ENCODE assay signal across 19 cellular contexts in the genomic region with DNA sequence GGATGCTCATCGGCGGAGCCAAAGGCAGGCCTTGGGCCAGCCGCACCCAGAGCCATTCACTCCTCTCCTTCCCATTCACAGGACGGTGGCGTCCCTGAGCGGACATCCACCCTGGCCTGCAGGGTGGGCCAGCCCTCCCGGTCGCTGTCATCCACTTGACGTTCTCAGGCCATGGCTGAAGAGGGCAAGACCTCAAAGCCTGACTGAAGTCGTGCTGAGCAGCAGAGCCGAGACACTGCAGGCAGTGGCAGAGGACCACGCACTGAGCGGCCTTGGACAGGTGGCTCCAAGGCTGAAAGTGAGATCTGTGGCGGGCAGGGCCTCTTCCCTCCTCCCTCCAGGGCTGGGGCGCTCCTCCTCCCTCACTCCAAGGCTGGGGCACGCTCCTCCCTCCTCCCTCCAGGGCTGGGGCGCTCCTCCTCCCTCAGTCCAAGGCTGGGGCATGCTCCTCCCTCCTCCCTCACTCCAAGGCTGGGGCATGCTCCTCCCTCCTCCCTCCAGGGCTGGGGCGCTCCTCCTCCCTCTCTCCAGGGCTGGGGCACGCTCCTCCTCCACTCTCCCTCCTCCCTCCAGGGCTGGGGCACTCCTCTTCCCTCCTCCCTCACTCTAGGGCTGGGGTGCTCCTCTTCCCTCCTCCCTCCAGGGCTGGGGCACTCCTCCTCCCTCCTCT. TPM values are rescaled to one million over a fixed set of nuclear protein-coding genes. Genes with fewer than 3 reads are reported as not detected.
DNase-seq lines count a peak whose midpoint lies in the region; ATAC-seq lines count a peak whose summit lies in the region.
"Had no signal": no experiment of that assay in that cellular context is flagged by ENCODE, and none has a peak within 500 bp of the region (broad histone marks: within the 10 kb centered on the region; RNA-seq: fewer than 3 reads in every experiment).

No MANE protein-coding gene starts in this region.

- peak overlapping the region; percentile 96 for H3K27ac ChIP-seq in SJCRH30
- H3K27ac ChIP-seq: SK-N-MC had no signal

- peak overlapping the region; percentile 33 for H3K27ac Mint-ChIP-seq in activated naive CD4-positive, alpha-beta T cell treated with anti-CD3 and anti-CD28 coated beads, Interleukin-2, amount 10 ng/mL, durations not matched to agents 7 days and 5 days
- no peak overlapping the region for H3K27ac Mint-ChIP-seq in activated naive CD4-positive, alpha-beta T cell treated with anti-CD3 and anti-CD28 coated beads for 36 hours
- no peak overlapping the region for H3K27ac Mint-ChIP-seq in immature natural killer cell
- H3K27ac Mint-ChIP-seq: CD8-positive, alpha-beta memory T cell had no signal

- no peak overlapping the region for H3K4me3 Mint-ChIP-seq in activated naive CD4-positive, alpha-beta T cell treated with anti-CD3 and anti-CD28 coated beads, Interleukin-2, amount 10 ng/mL, durations not matched to agents 7 days and 5 days
- no peak overlapping the region for H3K4me3 Mint-ChIP-seq in activated naive CD4-positive, alpha-beta T cell treated with anti-CD3 and anti-CD28 coated beads for 36 hours
- no peak overlapping the region for H3K4me3 Mint-ChIP-seq in immature natural killer cell
- H3K4me3 Mint-ChIP-seq: CD8-positive, alpha-beta memory T cell had no signal

- DNase-seq in activated naive CD4-positive, alpha-beta T cell treated with anti-CD3 and anti-CD28 coated beads, Interleukin-2, amount 10 ng/mL, durations not matched to agents 7 days and 5 days: no peak
- no peak for DNase-seq in activated naive CD4-positive, alpha-beta T cell treated with anti-CD3 and anti-CD28 coated beads for 36 hours
- DNase-seq in SJCRH30 (peak; percentile 42 to 48), NCI-H82 (lab: John Stamatoyannopoulos, UW) (no peak), NCI-H1436 (lab: John Stamatoyannopoulos, UW) (no peak), immature natural killer cell (no peak)
- DNase-seq: 8988T; AML-193; Calu3; CD8-positive, alpha-beta memory T cell; KBM-7; NCI-H1092 treated with DMSO at 0.1 percent for 48 hours; NCI-H146; NCI-H2029; NCI-H226; NCI-H524 treated with DMSO at 0.1 percent for 48 hours; SHP77 had no signal

- peaks cover 5% of the 10 kb centered on the region for H3K36me3 Mint-ChIP-seq in activated naive CD4-positive, alpha-beta T cell treated with anti-CD3 and anti-CD28 coated beads, Interleukin-2, amount 10 ng/mL, durations not matched to agents 7 days and 5 days
- peaks cover 4% of the 10 kb centered on the region for H3K36me3 Mint-ChIP-seq in activated naive CD4-positive, alpha-beta T cell treated with anti-CD3 and anti-CD28 coated beads for 36 hours (ENCODE audit: low read depth)
- no peaks in the 10 kb centered on the region for H3K36me3 Mint-ChIP-seq in immature natural killer cell

- peaks cover 18% of the 10 kb centered on the region for H3K4me1 ChIP-seq in SJCRH30

- peak overlapping the region; percentile 31 for H3K4me3 ChIP-seq in SJCRH30
- H3K4me3 ChIP-seq: SK-N-MC had no signal

- ATAC-seq in esophagus mucosa: peak; percentile 3

- H3K36me3 ChIP-seq in SJCRH30: no peaks in the 10 kb centered on the region

- H3K4me1 Mint-ChIP-seq in activated naive CD4-positive, alpha-beta T cell treated with anti-CD3 and anti-CD28 coated beads, Interleukin-2, amount 10 ng/mL, durations not matched to agents 7 days and 5 days: peaks cover 19% of the 10 kb centered on the region
- peaks cover 17% of the 10 kb centered on the region for H3K4me1 Mint-ChIP-seq in activated naive CD4-positive, alpha-beta T cell treated with anti-CD3 and anti-CD28 coated beads for 36 hours (ENCODE audit: low read depth)
- peaks cover 15 to 22% of the 10 kb centered on the region in 2 donors for H3K4me1 Mint-ChIP-seq in immature natural killer cell

- CTCF ChIA-PET in activated naive CD4-positive, alpha-beta T cell treated with anti-CD3 and anti-CD28 coated beads, Interleukin-2, amount 10 ng/mL, durations not matched to agents 7 days and 5 days (lab: Charles Lee): no interaction called here
- CTCF ChIA-PET in activated naive CD4-positive, alpha-beta T cell treated with anti-CD3 and anti-CD28 coated beads for 36 hours (lab: Charles Lee): no interaction called here

- no peaks in the 10 kb centered on the region for H3K27me3 Mint-ChIP-seq in activated naive CD4-positive, alpha-beta T cell treated with anti-CD3 and anti-CD28 coated beads, Interleukin-2, amount 10 ng/mL, durations not matched to agents 7 days and 5 days
- no peaks in the 10 kb centered on the region for H3K27me3 Mint-ChIP-seq in activated naive CD4-positive, alpha-beta T cell treated with anti-CD3 and anti-CD28 coated beads for 36 hours (ENCODE audit: low read depth)
- H3K27me3 Mint-ChIP-seq in immature natural killer cell (ENCODE audit: low read depth in 3 of 3): peaks cover 2 to 10% (median 9%) of the 10 kb centered on the region in 3 donors
- H3K27me3 Mint-ChIP-seq: CD8-positive, alpha-beta memory T cell had no signal

- H3K27me3 ChIP-seq in SJCRH30: no peaks in the 10 kb centered on the region

- intact Hi-C loops in activated naive CD4-positive, alpha-beta T cell treated with anti-CD3 and anti-CD28 coated beads for 36 hours (cut with micrococcal nuclease): loop anchor here (5.0 kb wide), 1 partner anchor 36 kb away; a partner anchor contains a TSS

- no peaks in the 10 kb centered on the region for H3K9me3 ChIP-seq in SJCRH30 (replicated peaks)

- H3K9me3 Mint-ChIP-seq in activated naive CD4-positive, alpha-beta T cell treated with anti-CD3 and anti-CD28 coated beads, Interleukin-2, amount 10 ng/mL, durations not matched to agents 7 days and 5 days: no peaks in the 10 kb centered on the region
- no peaks in the 10 kb centered on the region for H3K9me3 Mint-ChIP-seq in activated naive CD4-positive, alpha-beta T cell treated with anti-CD3 and anti-CD28 coated beads for 36 hours
- H3K9me3 Mint-ChIP-seq in immature natural killer cell: peaks cover 0 to 2% (median 0%) of the 10 kb centered on the region in 6 donors
- H3K9me3 Mint-ChIP-seq: CD8-positive, alpha-beta memory T cell had no signal

RNA-seq across cellular contexts. Expression of a gene that starts 24.1 kb away (rescaled TPM):
- 10 to 100 TPM; 15.9 to 17.3 TPM for total RNA-seq in activated naive CD4-positive, alpha-beta T cell treated with anti-CD3 and anti-CD28 coated beads for 36 hours
- 15.5 and 16.0 TPM in 2 replicates for total RNA-seq in SJCRH30 (2014; rRNA removed; shearing (Covaris generic))
- total RNA-seq in esophagus mucosa: 25.7 TPM
- 10 to 100 TPM; 44.3 to 76.5 (median 64.1) TPM for polyA plus RNA-seq in immature natural killer cell

RNA-seq across cellular contexts. Expression of a gene that starts 24.2 kb away (rescaled TPM):
- 10 to 100 TPM; 48.5 to 50.7 TPM for total RNA-seq in activated naive CD4-positive, alpha-beta T cell treated with anti-CD3 and anti-CD28 coated beads for 36 hours
- 48.3 and 50.5 TPM in 2 replicates for total RNA-seq in SJCRH30 (2014; rRNA removed; shearing (Covaris generic))
- total RNA-seq in esophagus mucosa: 42.6 TPM
- 100 to 1,000 TPM; 104 to 143 (median 114) TPM for polyA plus RNA-seq in immature natural killer cell

RNA-seq across cellular contexts. Expression of a gene that starts 38.6 kb away (rescaled TPM):
- total RNA-seq in activated naive CD4-positive, alpha-beta T cell treated with anti-CD3 and anti-CD28 coated beads for 36 hours: 10 to 100 TPM; 35.9 to 38.4 TPM
- 8.7 and 9.8 TPM in 2 replicates for total RNA-seq in SJCRH30 (2014; rRNA removed; shearing (Covaris generic))
- total RNA-seq in esophagus mucosa: 5.3 TPM
- 10 to 100 TPM in 1 of 3 donors, 1 to 10 TPM in 2; 1.0 to 14.5 (median 5.9) TPM for polyA plus RNA-seq in immature natural killer cell

RNA-seq across cellular contexts. Expression of a gene that starts 42.4 kb away (rescaled TPM):
- under 1 TPM; 0.10 to 0.37 TPM for total RNA-seq in activated naive CD4-positive, alpha-beta T cell treated with anti-CD3 and anti-CD28 coated beads for 36 hours
- total RNA-seq in SJCRH30 (2014; rRNA removed; shearing (Covaris generic)): 0.13 and 0.34 TPM in 2 replicates
- 2.0 TPM for total RNA-seq in esophagus mucosa
- 1 to 10 TPM in 2 of 3 donors, not detected in 1; 1.9 to 4.0 TPM for polyA plus RNA-seq in immature natural killer cell

RNA-seq across cellular contexts. Expression of a gene that starts 44.7 kb away (rescaled TPM):
- total RNA-seq in activated naive CD4-positive, alpha-beta T cell treated with anti-CD3 and anti-CD28 coated beads for 36 hours: 10 to 100 TPM; 11.2 to 12.2 TPM
- 20.1 and 22.5 TPM in 2 replicates for total RNA-seq in SJCRH30 (2014; rRNA removed; shearing (Covaris generic))
- 13.7 TPM for total RNA-seq in esophagus mucosa
- 10 to 100 TPM; 59.3 to 79.9 (median 64.7) TPM for polyA plus RNA-seq in immature natural killer cell

Comparison
In these comparisons a context has a peak if more than half of its experiments do, and no peak if none do; other contexts are left out.
1. DNase-seq: peak in SJCRH30 (2 of 2); none in activated naive CD4-positive, alpha-beta T cell treated with anti-CD3 and anti-CD28 coated beads, Interleukin-2, amount 10 ng/mL, durations not matched to agents 7 days and 5 days (single experiment), activated naive CD4-positive, alpha-beta T cell treated with anti-CD3 and anti-CD28 coated beads for 36 hours (single experiment), NCI-H82 (single experiment), NCI-H1436 (single experiment) and immature natural killer cell (0 of 3).